17 cellular contexts compared by ENCODE assay signal in the genomic region with DNA sequence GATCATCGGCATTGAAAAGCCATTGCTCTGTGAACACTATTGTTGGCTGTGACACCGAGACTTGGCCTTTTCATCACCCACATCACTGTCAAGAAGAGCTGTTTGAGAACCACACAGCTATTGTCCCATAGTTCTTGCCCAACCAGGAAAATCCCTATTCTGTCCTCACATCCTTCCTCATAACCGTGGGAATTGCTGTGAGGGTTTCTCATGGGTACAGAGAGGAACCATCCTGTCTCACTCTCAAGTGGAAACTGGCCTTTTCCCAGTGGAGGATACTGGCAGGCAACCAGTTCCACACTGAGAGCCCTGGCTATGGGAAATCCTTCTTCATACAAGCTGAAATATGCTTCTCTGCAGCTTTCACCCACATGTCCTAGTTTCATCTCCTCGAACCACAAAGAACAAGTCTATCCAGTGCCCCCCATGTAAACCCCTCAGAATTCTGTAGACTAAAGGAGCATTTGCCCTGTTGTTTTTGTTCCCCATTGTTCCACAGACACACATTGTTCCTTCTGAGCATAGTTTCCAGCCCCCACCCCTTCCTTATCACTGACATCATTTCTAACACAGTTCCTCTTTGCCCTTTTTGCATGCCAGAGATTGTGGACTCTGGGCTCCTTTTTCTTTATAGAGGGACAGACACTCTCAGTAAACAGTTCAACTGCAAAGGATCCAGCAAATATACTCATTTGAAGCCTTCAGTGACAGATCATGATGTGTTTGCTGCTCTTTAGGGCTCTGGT. TPM values are rescaled to one million over a fixed set of nuclear protein-coding genes. Genes with fewer than 3 reads are reported as not detected.
A peak's percentile ranks its signal among the peaks of the same experiment; 100 is the strongest.
DNase-seq lines count a peak whose midpoint lies in the region; ATAC-seq, FAIRE-seq and TF ChIP-seq lines count a peak whose summit lies in the region.
"Had no signal": no experiment of that assay in that cellular context is flagged by ENCODE, and none has a peak within 500 bp of the region (broad histone marks: within the 10 kb centered on the region; RNA-seq: fewer than 3 reads in every experiment).

No MANE protein-coding gene starts in this region.

- H3K27me3 ChIP-seq in GM12878 (replicated peaks in 1 of 2; ENCODE audit: control insufficient read depth in 2 of 2, insufficient read depth in 2 of 2, low read length in 1 of 2) (no peaks in the 10 kb centered on the region), gastroesophageal sphincter (no peaks in the 10 kb centered on the region), upper lobe of left lung (no peaks in the 10 kb centered on the region)
- H3K27me3 ChIP-seq: BE2C had no signal

- peaks cover 0 to 2% of the 10 kb centered on the region in 2 donors for H3K9me3 Mint-ChIP-seq in stimulated activated naive B cell treated with anti-CD40 and anti-IgM and Interleukin-4, amounts not matched to agents 10 μg/mL and 1 μg/mL and 100 μg/mL, for 72 hours

- CTCF ChIA-PET in GM12878 (lab: Yijun Ruan, JAX): interaction anchor here (0.6 kb wide), 1 partner anchor 1349 kb away, joined by 3 read pairs; no protein-coding TSS in a partner anchor

- POLR2A ChIA-PET in GM12878 (lab: Charles Lee): no interaction called here

- RAD21 ChIA-PET in GM12878 (lab: Charles Lee; ENCODE audit: unreplicated experiment): no interaction called here

- no peaks in the 10 kb centered on the region for H3K4me1 Mint-ChIP-seq in stimulated activated naive B cell treated with anti-CD40 and anti-IgM and Interleukin-4, amounts not matched to agents 10 μg/mL and 1 μg/mL and 100 μg/mL, for 72 hours

- H3K4me1 ChIP-seq in GM12878 (ENCODE audit: control insufficient read depth, insufficient read depth, low read length) (no peaks in the 10 kb centered on the region), gastroesophageal sphincter (no peaks in the 10 kb centered on the region), upper lobe of left lung (peaks cover 3 to 15% (median 8%) of the 10 kb centered on the region in 4 donors)
- H3K4me1 ChIP-seq: BE2C had no signal

- H3K4me3 ChIP-seq in GM12878 (no peak overlapping the region), gastroesophageal sphincter (no peak overlapping the region), upper lobe of left lung (no peak overlapping the region)

- WGBS in GM12878 (ENCODE audit: insufficient coverage, insufficient replicate concordance, low lambda C conversion rate, missing lambda C conversion rate): 23% methylated on average over 4 of the region's 4 CpGs
- WGBS in gastroesophageal sphincter (ENCODE audit: low coverage in 1 of 2), 2 donors: 52 to 71% methylated on average over 3 of the region's 4 CpGs
- WGBS in upper lobe of left lung, 2 donors: 38 to 41% methylated on average over 4 of the region's 4 CpGs

- H3K27ac Mint-ChIP-seq in stimulated activated naive B cell treated with anti-CD40 and anti-IgM and Interleukin-4, amounts not matched to agents 10 μg/mL and 1 μg/mL and 100 μg/mL, for 72 hours: no peak overlapping the region

- H3K36me3 ChIP-seq in GM12878 (ENCODE audit: control insufficient read depth in 2 of 2, insufficient read depth in 2 of 2, low read length in 1 of 2): no peaks in the 10 kb centered on the region
- H3K36me3 ChIP-seq in gastroesophageal sphincter: no peaks in the 10 kb centered on the region
- no peaks in the 10 kb centered on the region for H3K36me3 ChIP-seq in upper lobe of left lung
- H3K36me3 ChIP-seq: BE2C had no signal

- no TSS peak for BruUV-seq in GM12878 (replicated peaks; lab: Mats Ljungman, UMichigan)

- no peak overlapping the region for H3K4me3 Mint-ChIP-seq in stimulated activated naive B cell treated with anti-CD40 and anti-IgM and Interleukin-4, amounts not matched to agents 10 μg/mL and 1 μg/mL and 100 μg/mL, for 72 hours

- H3K27ac ChIP-seq in GM12878 (ENCODE audit: control insufficient read depth, insufficient read depth) (no peak overlapping the region), gastroesophageal sphincter (peak overlapping the region in 2 of 4 donors; percentile 4 to 22), upper lobe of left lung (peak overlapping the region; percentile 27 to 48 (median 42))

- no peak for FAIRE-seq in GM12878 (lab: Jason Lieb, UNC)

- H4K20me1 ChIP-seq in GM12878 (ENCODE audit: control insufficient read depth, insufficient read depth): no peaks in the 10 kb centered on the region

- TF ChIP-seq POLR2A in GM12878 (IDR thresholded peaks at IDR 0.05; ENCODE audit: low read depth, low read length) (no peak), gastroesophageal sphincter (IDR thresholded peaks at IDR 0.05) (no peak), upper lobe of left lung (IDR thresholded peaks at IDR 0.05) (no peak)

- H2AFZ ChIP-seq in GM12878 (ENCODE audit: control insufficient read depth, low read depth, low read length): no peak overlapping the region

- no peaks in the 10 kb centered on the region for H3K36me3 Mint-ChIP-seq in stimulated activated naive B cell treated with anti-CD40 and anti-IgM and Interleukin-4, amounts not matched to agents 10 μg/mL and 1 μg/mL and 100 μg/mL, for 72 hours

- ATAC-seq in GM12878 (no peak), gastroesophageal sphincter (peak; percentile 39), upper lobe of left lung (ENCODE audit: low FRiP score in 2 of 2) (peak in 1 of 2 donors; percentile 56), HG03432 (IDR thresholded peaks at IDR 0.05; ENCODE audit: unreplicated experiment) (no peak), SK-N-SH treated with all-trans-retinoic acid at 6 μM for 48 hours (no peak)
- no peak for ATAC-seq in stimulated activated naive B cell treated with anti-CD40 and anti-IgM and Interleukin-4, amounts not matched to agents 10 μg/mL and 1 μg/mL and 100 μg/mL, for 72 hours (replicated peaks)

- no peaks in the 10 kb centered on the region for H3K27me3 Mint-ChIP-seq in stimulated activated naive B cell treated with anti-CD40 and anti-IgM and Interleukin-4, amounts not matched to agents 10 μg/mL and 1 μg/mL and 100 μg/mL, for 72 hours

- no peak for TF ChIP-seq EP300 in GM12878 (IDR thresholded peaks at IDR 0.05; ENCODE audit: borderline replicate concordance in 1 of 2, control insufficient read depth in 1 of 2, low read depth in 2 of 2, low read length in 2 of 2)
- no peak for TF ChIP-seq EP300 in gastroesophageal sphincter (IDR thresholded peaks at IDR 0.05)
- peak in 1 of 4 donors; percentile 61 for TF ChIP-seq EP300 in upper lobe of left lung (IDR thresholded peaks at IDR 0.05)

- H3K9ac ChIP-seq in GM12878 (ENCODE audit: control insufficient read depth, insufficient read depth, low read length): no peak overlapping the region

- TF ChIP-seq CTCF in GM12878 (IDR thresholded peaks at IDR 0.05 in 2 of 3, conservative IDR thresholded peaks at IDR 0.05 in 1 of 3; ENCODE audit: control insufficient read depth in 2 of 3, extremely low read depth in 1 of 3, insufficient read depth in 1 of 3, low read depth in 3 of 3, low read length in 3 of 3) (no peak), gastroesophageal sphincter (IDR thresholded peaks at IDR 0.05) (no peak), upper lobe of left lung (IDR thresholded peaks at IDR 0.05) (no peak)

- TF ChIP-seq RAD21 in GM12878 (IDR thresholded peaks at IDR 0.05; ENCODE audit: insufficient read depth, low read depth, low read length): no peak

- DNase-seq in GM12878 (ENCODE audit: low read depth, low spot score): no peak
- peak; percentile 17 for DNase-seq in medulla oblongata (ENCODE audit: extremely low spot score)
- no peak for DNase-seq in upper lobe of left lung
- no peak for DNase-seq in stimulated activated naive B cell treated with anti-CD40 and anti-IgM and Interleukin-4, amounts not matched to agents 10 μg/mL and 1 μg/mL and 100 μg/mL, for 72 hours
- DNase-seq: activated CD4-positive, alpha-beta T cell treated with anti-CD3 and anti-CD28 coated beads for 48 hours; activated naive CD4-positive, alpha-beta T cell treated with anti-CD3 and anti-CD28 coated beads, Interleukin-2, amount 50 U/mL, for 16 hours; BE2C; DMS153; effector memory CD4-positive, alpha-beta T cell; Karpas-422; NCI-H146; NCI-H226; NK-92 treated with Interleukin-12 subunit alpha and Interleukin-12 subunit beta, amount 100 ng/mL, for 24 hours; SHP77 treated with DMSO at 0.1 percent for 48 hours had no signal

- SMC1A ChIA-PET in GM12878 (lab: Charles Lee; ENCODE audit: uncharacterized antibody, unreplicated experiment): no interaction called here

- no peaks in the 10 kb centered on the region for H3K9me3 ChIP-seq in GM12878 (replicated peaks; ENCODE audit: control insufficient read depth, insufficient read depth, low read length)
- no peaks in the 10 kb centered on the region for H3K9me3 ChIP-seq in gastroesophageal sphincter
- no peaks in the 10 kb centered on the region for H3K9me3 ChIP-seq in upper lobe of left lung
- H3K9me3 ChIP-seq: BE2C had no signal

- no peak overlapping the region for H3K4me2 ChIP-seq in GM12878 (ENCODE audit: control insufficient read depth, insufficient read depth)

- in situ Hi-C loops in GM12878 (cut with MboI): no loop called here

- intact Hi-C loops in GM12878 (cut with micrococcal nuclease; ENCODE audit: unreplicated experiment): no loop called here

- H3K79me2 ChIP-seq in GM12878 (ENCODE audit: control insufficient read depth, insufficient read depth, low read length): no peaks in the 10 kb centered on the region

TF ChIP-seq in GM12878, 131 proteins besides CTCF, POLR2A, EP300 and RAD21 (continues in another document):
- no peak for TF ChIP-seq HCFC1 (IDR thresholded peaks at IDR 0.05; ENCODE audit: low read length)
- TF ChIP-seq KLF5 (IDR thresholded peaks at IDR 0.05; ENCODE audit: partially characterized antibody): no peak

RNA-seq across cellular contexts. Expression of gene C5orf46, which starts 57.8 kb away (rescaled TPM):
- not detected in 2 replicates for total RNA-seq in GM12878 (2013; cell fraction: nucleolus; rRNA removed)
- total RNA-seq in GM12878 (2014; rRNA removed): not detected in 2 replicates
- not detected in 2 replicates for total RNA-seq in GM12878 (2014; rRNA removed; fragmentation: Illumina TruSeq; extraction: Trizol)
- not detected in 2 replicates for total RNA-seq in GM12878 (2021)
- not detected for polyA plus RNA-seq in GM12878 (2011; ENCODE audit: low read depth)
- polyA plus RNA-seq in GM12878 (2011; rRNA removed): not detected in 2 replicates
- polyA plus RNA-seq in GM12878 (2011; cell fraction: cytosol; rRNA removed): not detected in 2 replicates
- not detected in 2 replicates for polyA plus RNA-seq in GM12878 (2011; cell fraction: nucleus; rRNA removed)
- not detected in 2 replicates for polyA plus RNA-seq in GM12878 (2012)
- not detected in 2 replicates for polyA plus RNA-seq in GM12878 (2014; fragmentation: Illumina TruSeq; extraction: Trizol)
- not detected for polyA plus RNA-seq in GM12878 (2014; fragmentation: Nextera tagmentation; extraction: Ambion mirVana)
- polyA plus RNA-seq in GM12878 (2014; rRNA removed): not detected in 2 replicates
- polyA plus RNA-seq in GM12878 (2016; fragmentation: Nextera tagmentation; extraction: Ambion mirVana): not detected
- not detected in 2 replicates for polyA minus RNA-seq in GM12878 (2011; rRNA and poly(A)+ RNA removed)
- polyA minus RNA-seq in GM12878 (2011; cell fraction: cytosol; rRNA and poly(A)+ RNA removed): not detected in 2 replicates
- polyA minus RNA-seq in GM12878 (2011; cell fraction: nucleus; rRNA and poly(A)+ RNA removed): not detected in 2 replicates
- not detected for total RNA-seq in gastroesophageal sphincter
- not detected for total RNA-seq in upper lobe of left lung
